Comparison of ENCODE assay signal across 31 cellular contexts in the genomic region with DNA sequence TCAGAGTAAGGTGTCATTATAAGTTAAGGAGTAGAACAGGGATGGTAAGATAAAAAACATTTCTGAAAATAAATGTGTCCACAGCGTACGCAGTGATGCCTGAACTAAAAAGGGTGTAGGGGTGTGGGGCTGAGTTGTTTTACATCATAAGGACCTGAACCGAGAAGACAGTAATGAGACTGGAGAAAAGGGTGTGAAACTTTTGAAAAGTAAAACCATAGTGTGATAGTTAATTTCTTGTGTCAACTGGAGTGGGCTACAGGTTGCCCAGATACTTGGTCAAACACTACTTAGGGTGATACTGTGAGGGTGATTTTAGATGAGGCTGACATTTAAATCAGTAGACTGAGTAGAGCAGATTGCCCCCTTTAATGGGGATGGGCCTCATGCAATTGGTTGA.
"Had no signal": no experiment of that assay in that cellular context is flagged by ENCODE, and none has a peak within 500 bp of the region (broad histone marks: within the 10 kb centered on the region; RNA-seq: fewer than 3 reads in every experiment).

No MANE protein-coding gene starts in this region.

- H3K36me3 ChIP-seq: neural progenitor cell, ovary, spleen, suprapubic skin, tibial artery, transverse colon, upper lobe of left lung, vagina had no signal

- H3K27me3 ChIP-seq: neural progenitor cell, ovary, spleen, suprapubic skin, testis, tibial artery, transverse colon, upper lobe of left lung, vagina had no signal

- H3K79me2 ChIP-seq: parathyroid adenoma had no signal

- H3K9me3 Mint-ChIP-seq: natural killer cell; nephron; neural progenitor cell; stimulated activated memory B cell treated with anti-CD40 and anti-IgM and Interleukin-4, amounts not matched to agents 10 μg/mL and 1 μg/mL and 100 μg/mL, for 72 hours; stimulated activated naive CD8-positive, alpha-beta T cell treated with anti-CD3 and anti-CD28 coated beads, Interleukin-15, amount 100 ng/mL, for 72 hours had no signal

- H3K27ac Mint-ChIP-seq: natural killer cell; nephron; neural progenitor cell; progenitor cell of endocrine pancreas; stimulated activated memory B cell treated with anti-CD40 and anti-IgM and Interleukin-4, amounts not matched to agents 10 μg/mL and 1 μg/mL and 100 μg/mL, for 72 hours; stimulated activated naive CD8-positive, alpha-beta T cell treated with anti-CD3 and anti-CD28 coated beads, Interleukin-15, amount 100 ng/mL, for 72 hours had no signal

- H3K4me1 ChIP-seq: neural progenitor cell, parathyroid adenoma, psoas muscle, suprapubic skin, testis, upper lobe of left lung had no signal

- H3K27me3 Mint-ChIP-seq: progenitor cell of endocrine pancreas; stimulated activated memory B cell treated with anti-CD40 and anti-IgM and Interleukin-4, amounts not matched to agents 10 μg/mL and 1 μg/mL and 100 μg/mL, for 72 hours; stimulated activated naive CD8-positive, alpha-beta T cell treated with anti-CD3 and anti-CD28 coated beads, Interleukin-15, amount 100 ng/mL, for 72 hours had no signal

- H3K4me1 Mint-ChIP-seq: natural killer cell; neural progenitor cell; stimulated activated naive CD8-positive, alpha-beta T cell treated with anti-CD3 and anti-CD28 coated beads, Interleukin-15, amount 100 ng/mL, for 72 hours had no signal

- FAIRE-seq: urothelium cell line had no signal

- H3K36me3 Mint-ChIP-seq: natural killer cell; neural progenitor cell; stimulated activated memory B cell treated with anti-CD40 and anti-IgM and Interleukin-4, amounts not matched to agents 10 μg/mL and 1 μg/mL and 100 μg/mL, for 72 hours had no signal

- H3K27ac ChIP-seq: neural progenitor cell, ovary, parathyroid adenoma, psoas muscle, skin epidermis, spleen, suprapubic skin, testis, tibial artery, transverse colon, upper lobe of left lung, vagina had no signal

- H3K4me3 Mint-ChIP-seq: natural killer cell; nephron; neural progenitor cell; stimulated activated memory B cell treated with anti-CD40 and anti-IgM and Interleukin-4, amounts not matched to agents 10 μg/mL and 1 μg/mL and 100 μg/mL, for 72 hours; stimulated activated naive CD8-positive, alpha-beta T cell treated with anti-CD3 and anti-CD28 coated beads, Interleukin-15, amount 100 ng/mL, for 72 hours had no signal

- H3K4me3 ChIP-seq: neural progenitor cell, ovary, psoas muscle, skin epidermis, smooth muscle cell, spleen, suprapubic skin, testis, tibial artery, transverse colon, upper lobe of left lung, vagina had no signal

- H3K9ac ChIP-seq: neural progenitor cell, parathyroid adenoma had no signal

- H3K9me3 ChIP-seq: ovary, psoas muscle, spleen, suprapubic skin, testis, tibial artery, transverse colon, upper lobe of left lung, vagina had no signal

- ATAC-seq: natural killer cell; psoas muscle; right cardiac atrium; sciatic nerve; stimulated activated memory B cell treated with anti-CD40 and anti-IgM and Interleukin-4, amounts not matched to agents 10 μg/mL and 1 μg/mL and 100 μg/mL, for 72 hours; stimulated activated naive CD8-positive, alpha-beta T cell treated with anti-CD3 and anti-CD28 coated beads, Interleukin-15, amount 100 ng/mL, for 72 hours; stimulated activated naive CD8-positive, alpha-beta T cell treated with anti-CD3 and anti-CD28 coated beads, Interleukin-15, Interleukin-2, amounts not matched to agents 100 U/mL and 50 U/mL, for 24 hours had no signal

- DNase-seq: natural killer cell; occipital lobe; ovary; posterior cingulate gyrus; psoas muscle; right cardiac atrium; spleen; stimulated activated CD4-positive, alpha-beta T cell treated with anti-CD3 and anti-CD28 coated beads, Interleukin-12 subunit alpha, Interleukin-12 subunit beta, amount 100 ng/mL, for 4 hours; stimulated activated CD4-positive, alpha-beta T cell treated with anti-CD3 and anti-CD28 coated beads, Interleukin-1b, Interleukin-23, amount 100 ng/mL, for 48 hours; stimulated activated CD4-positive, alpha-beta T cell treated with anti-CD3 and anti-CD28 coated beads, Interleukin-4, amount 100 ng/mL, for 1 hour; stimulated activated CD4-positive, alpha-beta T cell treated with anti-CD3 and anti-CD28 coated beads, Interleukin-4, amount 100 ng/mL, for 4 hours; stimulated activated CD8-positive, alpha-beta memory T cell treated with anti-CD3 and anti-CD28 coated beads, Interleukin-4, amount 100 ng/mL, for 48 hours; stimulated activated naive CD4-positive, alpha-beta T cell; stimulated activated naive CD8-positive, alpha-beta T cell treated with anti-CD3 and anti-CD28 coated beads, Interleukin-15, amount 100 ng/mL, for 72 hours; stimulated activated naive CD8-positive, alpha-beta T cell treated with anti-CD3 and anti-CD28 coated beads, Interleukin-15, Interleukin-2, amounts not matched to agents 100 U/mL and 50 U/mL, for 24 hours; substantia nigra; testis; tibial artery; transverse colon; upper lobe of left lung had no signal

- H3K4me2 ChIP-seq: neural progenitor cell, smooth muscle cell had no signal

- H2AFZ ChIP-seq: neural progenitor cell, parathyroid adenoma had no signal
